In genomic region chr2:133434962-133435668, GRCh38 we compare ENCODE assay signal across 10 cellular contexts.
DNase-seq lines count a peak whose midpoint lies in the region; TF ChIP-seq lines count a peak whose summit lies in the region.
"Had no signal": no experiment of that assay in that cellular context is flagged by ENCODE, and none has a peak within 500 bp of the region (broad histone marks: within the 10 kb centered on the region; RNA-seq: fewer than 3 reads in every experiment).

No MANE protein-coding gene starts in this region.

- TF ChIP-seq CTCF in mammary epithelial cell (conservative IDR thresholded peaks at IDR 0.05 in 1 of 2, IDR thresholded peaks at IDR 0.05 in 1 of 2; ENCODE audit: extremely low read depth in 1 of 2, insufficient read depth in 1 of 2, low read depth in 1 of 2, low read length in 2 of 2) (peak; percentile 29 to 51), uterus (IDR thresholded peaks at IDR 0.05) (no peak)

- H3K4me2 ChIP-seq in mammary epithelial cell (ENCODE audit: insufficient read depth, low read depth, low read length), result no peak overlapping the region

- in situ Hi-C loops in mammary epithelial cell (cut with MboI; ENCODE audit: low sequenced_read_pairs in 2 of 2), result no loop called here

- H3K4me1 ChIP-seq in mammary epithelial cell (ENCODE audit: insufficient read depth, low read length) (peaks cover 28% of the 10 kb centered on the region), uterus (no peaks in the 10 kb centered on the region)

- no peak overlapping the region for H3K4me3 ChIP-seq in mammary epithelial cell (replicated peaks in 1 of 3; ENCODE audit: insufficient read depth in 1 of 3, low read depth in 2 of 3, low read length in 3 of 3)
- H3K4me3 ChIP-seq in uterus, result no peak overlapping the region
- H3K4me3 ChIP-seq: vagina had no signal

- no peak for TF ChIP-seq POLR2A in uterus (IDR thresholded peaks at IDR 0.05)

- CTCF ChIA-PET in mammary epithelial cell (lab: Charles Lee; ENCODE audit: low non-redundant PET), result no interaction called here

- H3K9me3 ChIP-seq in mammary epithelial cell (replicated peaks; ENCODE audit: insufficient read depth, low read length) (no peaks in the 10 kb centered on the region), uterus (no peaks in the 10 kb centered on the region)
- H3K9me3 ChIP-seq: vagina had no signal

- peak overlapping the region; percentile 9 for H2AFZ ChIP-seq in mammary epithelial cell (ENCODE audit: low read depth, low read length)

- H3K36me3 ChIP-seq in mammary epithelial cell (ENCODE audit: insufficient read depth, low read length) (no peaks in the 10 kb centered on the region), uterus (no peaks in the 10 kb centered on the region)
- H3K36me3 ChIP-seq: vagina had no signal

- intact Hi-C loops in mammary epithelial cell (cut with micrococcal nuclease), result loop anchor here (5.0 kb wide), 1 partner anchor 207 kb away; no protein-coding TSS in a partner anchor
- intact Hi-C loops in uterus (cut with DNase I; ENCODE audit: low total_unique reads), result no loop called here

- H4K20me1 ChIP-seq in mammary epithelial cell (ENCODE audit: insufficient read depth, low read length), result no peaks in the 10 kb centered on the region

- dilution Hi-C loops in mammary epithelial cell (cut with HindIII; ENCODE audit: low sequenced_read_pairs), result no loop called here

- 14% methylated on average over 5 of the region's 5 CpGs for WGBS in mammary epithelial cell (ENCODE audit: low coverage, missing lambda C conversion rate)

- DNase-seq in GM03348 (ENCODE audit: low spot score), result peak; percentile 8
- peak; percentile 84 for DNase-seq in NCI-H345 (lab: John Stamatoyannopoulos, UW)
- DNase-seq in mammary epithelial cell, result peak; percentile 97
- DNase-seq in renal cortical epithelial cell (ENCODE audit: low read depth), result peak; percentile 89
- no peak for DNase-seq in uterus
- DNase-seq in stimulated activated CD4-positive, alpha-beta T cell treated with anti-CD3 and anti-CD28 coated beads, Interleukin-4, amount 100 ng/mL, for 1 hour, result no peak
- DNase-seq in stimulated activated CD4-positive, alpha-beta T cell treated with anti-CD3 and anti-CD28 coated beads, Interleukin-2, amount 100 ng/mL, for 24 hours, result no peak
- DNase-seq: H9; stimulated activated CD4-positive, alpha-beta T cell treated with anti-CD3 and anti-CD28 coated beads, Interleukin-1b, Interleukin-23, amount 100 ng/mL, for 48 hours had no signal

- H3K27me3 ChIP-seq in mammary epithelial cell (ENCODE audit: insufficient read depth, low read length) (no peaks in the 10 kb centered on the region), uterus (no peaks in the 10 kb centered on the region)
- H3K27me3 ChIP-seq: vagina had no signal

- H3K27ac ChIP-seq in mammary epithelial cell (ENCODE audit: insufficient read depth, low read depth, low read length) (peak overlapping the region; percentile 72), uterus (no peak overlapping the region)
- H3K27ac ChIP-seq: vagina had no signal

- H3K9ac ChIP-seq in mammary epithelial cell (ENCODE audit: insufficient read depth, low read length), result no peak overlapping the region

- H3K79me2 ChIP-seq in mammary epithelial cell (ENCODE audit: insufficient read depth, low read length), result no peaks in the 10 kb centered on the region

- no TSS peak for BruUV-seq in mammary epithelial cell (replicated peaks; lab: Mats Ljungman, UMichigan)

Comparison
In these comparisons a context has a peak if more than half of its experiments do, and no peak if none do; other contexts are left out.
1. DNase-seq: peak in GM03348 (single experiment), NCI-H345 (single experiment), mammary epithelial cell (single experiment) and renal cortical epithelial cell (single experiment); none in uterus (0 of 2), stimulated activated CD4-positive, alpha-beta T cell treated with anti-CD3 and anti-CD28 coated beads, Interleukin-4, amount 100 ng/mL, for 1 hour (single experiment) and stimulated activated CD4-positive, alpha-beta T cell treated with anti-CD3 and anti-CD28 coated beads, Interleukin-2, amount 100 ng/mL, for 24 hours (0 of 2).
2. CTCF ChIP-seq: peak in mammary epithelial cell (2 of 2); none in uterus (0 of 4).